23 cellular contexts compared by ENCODE assay signal in the genomic region with DNA sequence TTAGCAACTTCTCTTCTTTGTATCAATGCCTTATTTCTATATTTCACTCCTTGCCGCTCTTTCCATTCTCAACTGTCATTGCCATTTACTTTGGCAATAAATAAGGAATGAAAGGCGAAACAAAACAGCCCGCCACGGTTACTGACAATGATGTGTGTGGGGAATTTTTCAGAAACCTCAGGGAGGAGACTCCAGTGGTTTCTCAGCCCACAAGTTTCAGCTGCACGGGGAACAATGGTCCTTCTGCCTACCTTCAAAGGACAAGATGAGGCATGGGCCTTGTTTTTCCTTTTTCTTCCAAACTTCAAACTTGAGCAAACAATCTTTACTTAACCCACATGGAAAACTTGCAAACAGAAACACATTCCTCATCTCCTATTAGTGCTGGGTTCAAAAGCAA.
"Had no signal": no experiment of that assay in that cellular context is flagged by ENCODE, and none has a peak within 500 bp of the region (broad histone marks: within the 10 kb centered on the region; RNA-seq: fewer than 3 reads in every experiment).

No MANE protein-coding gene starts in this region.

- H3K9me3 ChIP-seq: mucosa of descending colon, pancreas, right atrium auricular region, testis, tibial artery had no signal

- H3K4me1 ChIP-seq: pancreas, right atrium auricular region, testis, tibial artery, upper lobe of left lung had no signal

- H3K4me1 Mint-ChIP-seq: naive thymus-derived CD4-positive, alpha-beta T cell; stimulated activated effector memory CD8-positive, alpha-beta T cell treated with anti-CD3 and anti-CD28 coated beads, Interleukin-12 subunit alpha, Interleukin-12 subunit beta, amount 100 ng/mL, for 72 hours had no signal

- H3K36me3 ChIP-seq: pancreas, right atrium auricular region, tibial artery, upper lobe of left lung had no signal

- H3K9me3 Mint-ChIP-seq: stimulated activated effector memory CD8-positive, alpha-beta T cell treated with anti-CD3 and anti-CD28 coated beads, Interleukin-12 subunit alpha, Interleukin-12 subunit beta, amount 100 ng/mL, for 72 hours had no signal

- ATAC-seq: effector memory CD8-positive, alpha-beta T cell; left lobe of liver; mucosa of descending colon; naive thymus-derived CD4-positive, alpha-beta T cell; pancreas; sciatic nerve; stimulated activated effector memory CD8-positive, alpha-beta T cell treated with anti-CD3 and anti-CD28 coated beads, Interleukin-12 subunit alpha, Interleukin-12 subunit beta, amount 100 ng/mL, for 72 hours; stimulated activated naive CD8-positive, alpha-beta T cell treated with anti-CD3 and anti-CD28 coated beads, Interleukin-15, Interleukin-2, amounts not matched to agents 100 U/mL and 50 U/mL, for 24 hours had no signal

- H3K4me3 Mint-ChIP-seq: effector memory CD8-positive, alpha-beta T cell; mesothelial cell of epicardium; naive thymus-derived CD4-positive, alpha-beta T cell; nephron; stimulated activated effector memory CD8-positive, alpha-beta T cell treated with anti-CD3 and anti-CD28 coated beads, Interleukin-12 subunit alpha, Interleukin-12 subunit beta, amount 100 ng/mL, for 72 hours had no signal

- H3K27ac Mint-ChIP-seq: effector memory CD8-positive, alpha-beta T cell; mesothelial cell of epicardium; naive thymus-derived CD4-positive, alpha-beta T cell; nephron; stimulated activated effector memory CD8-positive, alpha-beta T cell treated with anti-CD3 and anti-CD28 coated beads, Interleukin-12 subunit alpha, Interleukin-12 subunit beta, amount 100 ng/mL, for 72 hours had no signal

- H3K27me3 ChIP-seq: pancreas, right atrium auricular region, testis, tibial artery, upper lobe of left lung had no signal

- H3K36me3 Mint-ChIP-seq: naive thymus-derived CD4-positive, alpha-beta T cell; stimulated activated effector memory CD8-positive, alpha-beta T cell treated with anti-CD3 and anti-CD28 coated beads, Interleukin-12 subunit alpha, Interleukin-12 subunit beta, amount 100 ng/mL, for 72 hours had no signal

- H3K27ac ChIP-seq: pancreas, right atrium auricular region, testis, tibial artery, upper lobe of left lung had no signal

- H3K27me3 Mint-ChIP-seq: effector memory CD8-positive, alpha-beta T cell; naive thymus-derived CD4-positive, alpha-beta T cell had no signal

- H3K4me3 ChIP-seq: lung, mucosa of descending colon, pancreas, right atrium auricular region, testis, tibial artery, upper lobe of left lung had no signal

- DNase-seq: cerebellar nuclear complex; cortex of kidney; effector memory CD8-positive, alpha-beta T cell; hypothalamus; mesenchymal stem cell; mucosa of descending colon; naive thymus-derived CD4-positive, alpha-beta T cell; occipital lobe; pancreas; stimulated activated CD4-positive, alpha-beta T cell treated with anti-CD3 and anti-CD28 coated beads, Interleukin-2, amount 100 ng/mL, for 24 hours; stimulated activated CD4-positive, alpha-beta T cell treated with anti-CD3 and anti-CD28 coated beads, Interleukin-4, amount 100 ng/mL, for 24 hours; stimulated activated naive CD8-positive, alpha-beta T cell treated with anti-CD3 and anti-CD28 coated beads, Interleukin-15, Interleukin-2, amounts not matched to agents 100 U/mL and 50 U/mL, for 24 hours; substantia nigra; testis; tibial artery; upper lobe of left lung had no signal
